In the genomic region with DNA sequence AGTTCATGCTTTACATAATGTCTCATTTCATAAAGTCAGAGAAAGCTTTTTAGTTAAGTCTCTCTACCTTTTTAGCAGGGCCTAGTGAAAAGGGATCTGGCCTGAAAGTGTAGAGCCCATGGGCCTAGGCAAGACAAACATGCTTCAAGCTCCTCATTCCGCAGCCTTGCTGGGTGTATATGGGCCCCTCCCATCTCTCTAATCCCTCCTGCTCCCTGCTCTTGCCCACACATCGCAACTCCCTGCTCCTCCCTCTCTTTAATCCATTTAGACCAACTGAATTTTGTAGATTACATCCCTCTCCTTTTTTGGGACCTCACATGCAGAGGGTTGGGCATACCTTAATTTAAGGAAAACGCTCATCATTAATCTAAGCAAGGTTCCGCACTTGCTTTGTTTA, we compare ENCODE assay signal across 18 cellular contexts. TPM values are rescaled to one million over a fixed set of nuclear protein-coding genes. Genes with fewer than 3 reads are reported as not detected.
"Had no signal": no experiment of that assay in that cellular context is flagged by ENCODE, and none has a peak within 500 bp of the region (broad histone marks: within the 10 kb centered on the region; RNA-seq: fewer than 3 reads in every experiment).

No MANE protein-coding gene starts in this region.

- ATAC-seq: activated CD8-positive, alpha-beta memory T cell treated with anti-CD3 and anti-CD28 coated beads, Interleukin-2, amount 10 ng/mL, durations not matched to agents 7 days and 5 days; gastroesophageal sphincter; left lung; natural killer cell treated with Interleukin-12 subunit alpha and Interleukin-12 subunit beta and Interleukin-15 and Interleukin-18, amount 100 ng/mL, for 72 hours; right lobe of liver; stimulated activated naive CD8-positive, alpha-beta T cell treated with anti-CD3 and anti-CD28 coated beads, Interleukin-15, amount 100 ng/mL, for 72 hours had no signal

- H3K27me3 Mint-ChIP-seq: activated CD4-positive, alpha-beta memory T cell treated with anti-CD3 and anti-CD28 coated beads for 36 hours; activated naive CD4-positive, alpha-beta T cell treated with anti-CD3 and anti-CD28 coated beads, Interleukin-2, amount 50 U/mL, for 24 hours had no signal

- H3K27ac Mint-ChIP-seq: activated CD4-positive, alpha-beta memory T cell treated with anti-CD3 and anti-CD28 coated beads for 36 hours; activated CD8-positive, alpha-beta memory T cell treated with anti-CD3 and anti-CD28 coated beads, Interleukin-2, amount 10 ng/mL, durations not matched to agents 7 days and 5 days; activated naive CD4-positive, alpha-beta T cell treated with anti-CD3 and anti-CD28 coated beads, Interleukin-2, amount 50 U/mL, for 24 hours; natural killer cell treated with Interleukin-12 subunit alpha and Interleukin-12 subunit beta and Interleukin-15 and Interleukin-18, amount 100 ng/mL, for 72 hours; stimulated activated naive CD8-positive, alpha-beta T cell treated with anti-CD3 and anti-CD28 coated beads, Interleukin-15, amount 100 ng/mL, for 72 hours had no signal

- H3K9me3 Mint-ChIP-seq: activated CD4-positive, alpha-beta memory T cell treated with anti-CD3 and anti-CD28 coated beads for 36 hours; activated naive CD4-positive, alpha-beta T cell treated with anti-CD3 and anti-CD28 coated beads, Interleukin-2, amount 50 U/mL, for 24 hours; natural killer cell treated with Interleukin-12 subunit alpha and Interleukin-12 subunit beta and Interleukin-15 and Interleukin-18, amount 100 ng/mL, for 72 hours; stimulated activated naive CD8-positive, alpha-beta T cell treated with anti-CD3 and anti-CD28 coated beads, Interleukin-15, amount 100 ng/mL, for 72 hours had no signal

- H3K4me1 Mint-ChIP-seq: activated CD8-positive, alpha-beta memory T cell treated with anti-CD3 and anti-CD28 coated beads, Interleukin-2, amount 10 ng/mL, durations not matched to agents 7 days and 5 days; activated naive CD4-positive, alpha-beta T cell treated with anti-CD3 and anti-CD28 coated beads, Interleukin-2, amount 50 U/mL, for 24 hours; stimulated activated naive CD8-positive, alpha-beta T cell treated with anti-CD3 and anti-CD28 coated beads, Interleukin-15, amount 100 ng/mL, for 72 hours had no signal

- H3K36me3 Mint-ChIP-seq: activated CD4-positive, alpha-beta memory T cell treated with anti-CD3 and anti-CD28 coated beads for 36 hours; activated CD8-positive, alpha-beta memory T cell treated with anti-CD3 and anti-CD28 coated beads, Interleukin-2, amount 10 ng/mL, durations not matched to agents 7 days and 5 days; activated naive CD4-positive, alpha-beta T cell treated with anti-CD3 and anti-CD28 coated beads, Interleukin-2, amount 50 U/mL, for 24 hours; natural killer cell treated with Interleukin-12 subunit alpha and Interleukin-12 subunit beta and Interleukin-15 and Interleukin-18, amount 100 ng/mL, for 72 hours had no signal

- H3K4me3 Mint-ChIP-seq: activated CD4-positive, alpha-beta memory T cell treated with anti-CD3 and anti-CD28 coated beads for 36 hours; activated CD8-positive, alpha-beta memory T cell treated with anti-CD3 and anti-CD28 coated beads, Interleukin-2, amount 10 ng/mL, durations not matched to agents 7 days and 5 days; activated naive CD4-positive, alpha-beta T cell treated with anti-CD3 and anti-CD28 coated beads, Interleukin-2, amount 50 U/mL, for 24 hours; natural killer cell treated with Interleukin-12 subunit alpha and Interleukin-12 subunit beta and Interleukin-15 and Interleukin-18, amount 100 ng/mL, for 72 hours; stimulated activated naive CD8-positive, alpha-beta T cell treated with anti-CD3 and anti-CD28 coated beads, Interleukin-15, amount 100 ng/mL, for 72 hours had no signal

- DNase-seq: activated CD4-positive, alpha-beta memory T cell treated with anti-CD3 and anti-CD28 coated beads for 36 hours; activated CD8-positive, alpha-beta memory T cell treated with anti-CD3 and anti-CD28 coated beads, Interleukin-2, amount 10 ng/mL, durations not matched to agents 7 days and 5 days; activated effector memory CD4-positive, alpha-beta T cell treated with anti-CD3 and anti-CD28 coated beads, Interleukin-2, amount 50 U/mL, for 16 hours; activated T-cell treated with anti-CD3 and anti-CD28 coated beads, Interleukin-2, amount 50 U/mL, for 1 hour; adrenal gland; left lung; nucleus accumbens; posterior cingulate gyrus; right lobe of liver; stimulated activated naive CD8-positive, alpha-beta T cell treated with anti-CD3 and anti-CD28 coated beads, Interleukin-15, amount 100 ng/mL, for 72 hours; T-helper 1 cell; T1000; testis had no signal

RNA-seq across cellular contexts. Expression of gene CCDC190, which starts 42.3 kb away (rescaled TPM):
- total RNA-seq: activated CD4-positive, alpha-beta memory T cell treated with anti-CD3 and anti-CD28 coated beads for 36 hours; activated CD8-positive, alpha-beta memory T cell treated with anti-CD3 and anti-CD28 coated beads, Interleukin-2, amount 10 ng/mL, durations not matched to agents 7 days and 5 days; adrenal gland; dermis microvascular lymphatic vessel endothelial cell; epithelial cell of proximal tubule; gastroesophageal sphincter; natural killer cell treated with Interleukin-12 subunit alpha and Interleukin-12 subunit beta and Interleukin-15 and Interleukin-18, amount 100 ng/mL, for 72 hours; right lobe of liver had no signal
- polyA plus RNA-seq: adrenal gland had no signal
